ENCODE assay signal across 22 cellular contexts in the genomic region with DNA sequence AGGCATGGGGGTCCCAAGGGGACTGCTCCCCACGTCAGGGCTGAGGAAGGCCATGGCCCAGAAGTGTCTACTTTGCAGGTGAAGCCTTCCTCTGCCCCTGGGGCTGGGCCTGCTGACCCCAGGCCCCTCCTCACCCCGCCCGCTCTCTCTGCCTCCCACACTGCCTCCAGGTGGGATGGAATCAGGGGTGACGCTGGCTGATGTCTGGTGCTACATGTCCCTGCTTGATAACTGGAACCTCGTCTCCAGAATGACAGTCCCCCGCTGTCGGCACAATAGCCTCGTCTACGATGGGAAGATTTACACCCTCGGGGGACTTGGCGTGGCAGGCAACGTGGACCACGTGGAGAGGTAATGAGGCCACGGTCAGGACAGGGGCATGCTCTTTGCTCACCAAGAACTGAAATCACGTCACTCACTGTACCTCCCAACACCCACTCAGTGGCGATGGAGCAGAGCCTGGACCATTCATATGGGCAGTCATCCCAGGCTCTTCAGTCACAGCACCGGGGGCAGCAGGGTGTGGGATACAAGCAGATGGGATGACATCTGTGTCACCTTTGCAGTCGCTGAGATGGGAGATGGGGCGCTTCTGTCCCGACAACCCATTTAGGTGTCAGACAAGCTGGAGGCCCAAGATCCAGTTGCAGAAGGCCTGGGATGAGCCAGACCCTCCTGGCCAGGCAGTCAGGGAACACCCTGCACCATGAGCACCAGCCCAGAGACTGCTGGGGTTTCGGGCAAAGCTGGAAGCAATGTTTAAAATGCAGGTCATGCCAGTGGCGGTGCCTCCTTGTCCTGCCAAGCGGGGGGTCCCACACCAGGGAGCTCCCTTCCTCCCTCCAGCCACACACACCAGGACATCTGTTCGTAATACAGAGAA.
"Had no signal": no experiment of that assay in that cellular context is flagged by ENCODE, and none has a peak within 500 bp of the region (broad histone marks: within the 10 kb centered on the region; RNA-seq: fewer than 3 reads in every experiment).

No MANE protein-coding gene starts in this region.

- H3K4me1 Mint-ChIP-seq: activated B cell treated with CpG ODN at 0.5 μM for 24 hours; activated CD4-positive, alpha-beta memory T cell treated with anti-CD3 and anti-CD28 coated beads, Interleukin-2, amount 10 ng/mL, durations not matched to agents 7 days and 5 days; activated CD8-positive, alpha-beta memory T cell treated with anti-CD3 and anti-CD28 coated beads, Interleukin-2, amount 10 ng/mL, durations not matched to agents 7 days and 5 days had no signal

- H3K27ac ChIP-seq: ascending aorta, breast epithelium, ovary, right lobe of liver, thoracic aorta had no signal

- DNase-seq: activated B cell treated with CpG ODN at 0.5 μM for 24 hours; activated CD4-positive, alpha-beta memory T cell treated with anti-CD3 and anti-CD28 coated beads, Interleukin-2, amount 10 ng/mL, durations not matched to agents 7 days and 5 days; activated CD4-positive, alpha-beta T cell treated with anti-CD3 and anti-CD28 coated beads for 4 hours; activated CD8-positive, alpha-beta memory T cell treated with anti-CD3 and anti-CD28 coated beads, Interleukin-2, amount 10 ng/mL, durations not matched to agents 7 days and 5 days; activated naive CD4-positive, alpha-beta T cell; activated T-cell treated with anti-CD3 and anti-CD28 coated beads, Interleukin-2, amount 50 U/mL, for 1 hour; dermis blood vessel endothelial cell; foreskin fibroblast; islet precursor cell; mammary epithelial cell; ovary; SK-N-SH; stimulated activated CD4-positive, alpha-beta T cell treated with anti-CD3 and anti-CD28 coated beads, Interleukin-4, amount 100 ng/mL, for 1 hour had no signal

- H3K27ac Mint-ChIP-seq: activated B cell treated with CpG ODN at 0.5 μM for 24 hours; activated CD4-positive, alpha-beta memory T cell treated with anti-CD3 and anti-CD28 coated beads, Interleukin-2, amount 10 ng/mL, durations not matched to agents 7 days and 5 days; activated CD8-positive, alpha-beta memory T cell treated with anti-CD3 and anti-CD28 coated beads, Interleukin-2, amount 10 ng/mL, durations not matched to agents 7 days and 5 days; activated T-helper 17 cell treated with anti-CD3 and anti-CD28 coated beads, Interleukin-2, amount 50 U/mL, for 72 hours; T-helper 2 cell treated with Interferon-gamma antibody and Interleukin-4, amounts not matched to agents 5 μg/mL and 100 μg/mL, for 36 hours had no signal

- H3K9me3 ChIP-seq: ascending aorta, breast epithelium, ovary, right lobe of liver, SK-N-SH, thoracic aorta had no signal

- H3K27me3 ChIP-seq: ascending aorta, breast epithelium, ovary, right lobe of liver had no signal

- ATAC-seq: activated CD8-positive, alpha-beta memory T cell treated with anti-CD3 and anti-CD28 coated beads, Interleukin-2, amount 10 ng/mL, durations not matched to agents 7 days and 5 days; activated T-helper 17 cell treated with anti-CD3 and anti-CD28 coated beads, Interleukin-2, amount 50 U/mL, for 72 hours; left lobe of liver; right lobe of liver had no signal

- H3K27me3 Mint-ChIP-seq: activated B cell treated with CpG ODN at 0.5 μM for 24 hours; activated CD4-positive, alpha-beta memory T cell treated with anti-CD3 and anti-CD28 coated beads, Interleukin-2, amount 10 ng/mL, durations not matched to agents 7 days and 5 days; activated CD8-positive, alpha-beta memory T cell treated with anti-CD3 and anti-CD28 coated beads, Interleukin-2, amount 10 ng/mL, durations not matched to agents 7 days and 5 days; activated T-helper 17 cell treated with anti-CD3 and anti-CD28 coated beads, Interleukin-2, amount 50 U/mL, for 72 hours had no signal

- H3K36me3 Mint-ChIP-seq: activated CD8-positive, alpha-beta memory T cell treated with anti-CD3 and anti-CD28 coated beads, Interleukin-2, amount 10 ng/mL, durations not matched to agents 7 days and 5 days had no signal

- H3K9me3 Mint-ChIP-seq: activated B cell treated with CpG ODN at 0.5 μM for 24 hours; activated CD4-positive, alpha-beta memory T cell treated with anti-CD3 and anti-CD28 coated beads, Interleukin-2, amount 10 ng/mL, durations not matched to agents 7 days and 5 days; activated T-helper 17 cell treated with anti-CD3 and anti-CD28 coated beads, Interleukin-2, amount 50 U/mL, for 72 hours; T-helper 2 cell treated with Interferon-gamma antibody and Interleukin-4, amounts not matched to agents 5 μg/mL and 100 μg/mL, for 36 hours had no signal

- H3K4me2 ChIP-seq: SK-N-SH, smooth muscle cell had no signal

- H3K4me3 Mint-ChIP-seq: activated B cell treated with CpG ODN at 0.5 μM for 24 hours; activated CD4-positive, alpha-beta memory T cell treated with anti-CD3 and anti-CD28 coated beads, Interleukin-2, amount 10 ng/mL, durations not matched to agents 7 days and 5 days; activated CD8-positive, alpha-beta memory T cell treated with anti-CD3 and anti-CD28 coated beads, Interleukin-2, amount 10 ng/mL, durations not matched to agents 7 days and 5 days; activated T-helper 17 cell treated with anti-CD3 and anti-CD28 coated beads, Interleukin-2, amount 50 U/mL, for 72 hours; neural crest cell; T-helper 2 cell treated with Interferon-gamma antibody and Interleukin-4, amounts not matched to agents 5 μg/mL and 100 μg/mL, for 36 hours had no signal

- H3K4me3 ChIP-seq: ascending aorta, breast epithelium, ovary, right lobe of liver, smooth muscle cell, thoracic aorta had no signal

- H3K36me3 ChIP-seq: breast epithelium, ovary, right lobe of liver had no signal

- H3K9ac ChIP-seq: SK-N-SH had no signal

- H3K4me1 ChIP-seq: ascending aorta, breast epithelium, right lobe of liver had no signal
